Comparison of ENCODE assay signal across 8 cellular contexts in the genomic region with DNA sequence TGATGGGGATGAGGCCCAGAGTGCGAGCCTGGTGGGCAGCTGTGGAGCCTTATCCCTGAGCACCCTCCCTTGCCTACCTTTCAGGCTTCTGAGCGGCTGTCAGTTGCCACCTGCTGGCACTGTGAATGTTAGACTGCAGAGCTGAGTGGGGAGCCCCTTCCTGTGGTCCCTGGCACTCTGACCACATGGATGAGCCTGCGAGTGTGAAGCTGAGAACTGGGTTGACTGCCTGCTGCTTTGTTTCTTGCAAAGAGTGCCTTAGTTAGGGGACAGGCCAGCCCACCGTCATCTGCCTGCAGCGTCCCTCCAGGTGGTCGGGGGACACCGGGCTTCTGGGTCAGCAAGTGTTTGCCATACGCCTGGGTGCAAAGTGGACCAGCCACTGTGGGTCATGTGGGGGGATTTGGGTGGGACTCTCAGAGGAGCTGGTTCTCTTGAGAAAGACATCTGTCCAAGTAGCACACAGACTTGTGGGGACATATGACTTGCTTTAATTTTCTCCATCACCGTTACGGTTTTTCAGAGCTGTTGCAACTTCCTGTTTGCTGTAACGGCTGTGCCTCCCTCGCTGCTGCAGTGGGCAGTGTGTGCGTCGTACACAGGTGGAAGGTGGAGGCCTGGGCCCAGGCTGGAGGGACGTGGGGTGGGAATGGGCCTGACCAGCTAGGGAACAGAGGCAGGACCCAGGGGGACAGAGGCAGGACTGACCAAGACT. TPM values are rescaled to one million over a fixed set of nuclear protein-coding genes. Genes with fewer than 3 reads are reported as not detected.
DNase-seq lines count a peak whose midpoint lies in the region; ATAC-seq and TF ChIP-seq lines count a peak whose summit lies in the region.

No MANE protein-coding gene starts in this region.

- no peak overlapping the region for H3K4me3 ChIP-seq in BE2C (ENCODE audit: low read depth, low read length)

- H3K36me3 Mint-ChIP-seq in activated naive CD8-positive, alpha-beta T cell treated with anti-CD3 and anti-CD28 coated beads, Interleukin-2, amount 10 ng/mL, durations not matched to agents 7 days and 5 days, result no peaks in the 10 kb centered on the region

- no peaks in the 10 kb centered on the region for H3K27me3 ChIP-seq in BE2C

- peak; percentile 34 for ATAC-seq in GM19468 (IDR thresholded peaks at IDR 0.05; ENCODE audit: extremely low read depth, unreplicated experiment)
- ATAC-seq in HG03571 (IDR thresholded peaks at IDR 0.05; ENCODE audit: unreplicated experiment), result peak; percentile 46
- ATAC-seq in activated naive CD8-positive, alpha-beta T cell treated with anti-CD3 and anti-CD28 coated beads, Interleukin-2, amount 10 ng/mL, durations not matched to agents 7 days and 5 days (ENCODE audit: low read depth), result peak; percentile 77
- ATAC-seq in HG03039 (IDR thresholded peaks at IDR 0.05; ENCODE audit: unreplicated experiment), result no peak

- TF ChIP-seq CTCF in GM12874 (IDR thresholded peaks at IDR 0.05; ENCODE audit: insufficient read depth, low read depth, low read length) (peak; percentile 24; the same call in 1 of the 2 replicates), BE2C (IDR thresholded peaks at IDR 0.05; ENCODE audit: low read depth, low read length) (no peak)

- no peaks in the 10 kb centered on the region for H3K9me3 Mint-ChIP-seq in activated naive CD8-positive, alpha-beta T cell treated with anti-CD3 and anti-CD28 coated beads, Interleukin-2, amount 10 ng/mL, durations not matched to agents 7 days and 5 days

- POLR2A ChIA-PET in activated naive CD8-positive, alpha-beta T cell treated with anti-CD3 and anti-CD28 coated beads, Interleukin-2, amount 10 ng/mL, durations not matched to agents 7 days and 5 days (lab: Charles Lee), result interaction anchor here (0.8 to 2.8 kb wide), 5 partner anchors 11 to 93 kb away, joined by 3 to 38 read pairs (median 4); no protein-coding TSS in a partner anchor

- H3K9me3 ChIP-seq in BE2C, result no peaks in the 10 kb centered on the region

- H3K4me1 ChIP-seq in BE2C, result no peaks in the 10 kb centered on the region

- H3K27me3 Mint-ChIP-seq in activated naive CD8-positive, alpha-beta T cell treated with anti-CD3 and anti-CD28 coated beads, Interleukin-2, amount 10 ng/mL, durations not matched to agents 7 days and 5 days, result no peaks in the 10 kb centered on the region

- H3K4me1 Mint-ChIP-seq in activated naive CD8-positive, alpha-beta T cell treated with anti-CD3 and anti-CD28 coated beads, Interleukin-2, amount 10 ng/mL, durations not matched to agents 7 days and 5 days, result peaks cover 27% of the 10 kb centered on the region

- H3K4me3 Mint-ChIP-seq in activated naive CD8-positive, alpha-beta T cell treated with anti-CD3 and anti-CD28 coated beads, Interleukin-2, amount 10 ng/mL, durations not matched to agents 7 days and 5 days, result peak overlapping the region; percentile 82

- no peaks in the 10 kb centered on the region for H3K36me3 ChIP-seq in BE2C

- peak; percentile 59 for DNase-seq in activated naive CD8-positive, alpha-beta T cell treated with anti-CD3 and anti-CD28 coated beads, Interleukin-2, amount 10 ng/mL, durations not matched to agents 7 days and 5 days
- no peak for DNase-seq in iPS-NIHi11 (ENCODE audit: low spot score)
- no peak for DNase-seq in SW 1271 (lab: John Stamatoyannopoulos, UW)
- DNase-seq in BE2C, result no peak

- peak overlapping the region; percentile 95 for H3K27ac Mint-ChIP-seq in activated naive CD8-positive, alpha-beta T cell treated with anti-CD3 and anti-CD28 coated beads, Interleukin-2, amount 10 ng/mL, durations not matched to agents 7 days and 5 days

RNA-seq across cellular contexts. Expression of a gene that starts 13.7 kb away (rescaled TPM):
- total RNA-seq in activated naive CD8-positive, alpha-beta T cell treated with anti-CD3 and anti-CD28 coated beads, Interleukin-2, amount 10 ng/mL, durations not matched to agents 7 days and 5 days, result 10 to 100 TPM; 14.1 to 15.7 TPM
- 4.3 TPM for polyA plus RNA-seq in BE2C (2012; ENCODE audit: insufficient read depth, insufficient read length, low read depth)
